18 cellular contexts compared by ENCODE assay signal in genomic region chr7:101996876-101997275, GRCh38.
DNase-seq lines count a peak whose midpoint lies in the region; ATAC-seq and TF ChIP-seq lines count a peak whose summit lies in the region.
"Had no signal": no experiment of that assay in that cellular context is flagged by ENCODE, and none has a peak within 500 bp of the region (broad histone marks: within the 10 kb centered on the region; RNA-seq: fewer than 3 reads in every experiment).

No MANE protein-coding gene starts in this region.

- intact Hi-C loops in MCF 10A (cut with micrococcal nuclease) (no loop called here), breast epithelium (cut with DNase I; ENCODE audit: low total_unique reads) (no loop called here)

- H2BK15ac ChIP-seq in mesenchymal stem cell (ENCODE audit: low read depth, poor library complexity, severe bottlenecking), result no peak overlapping the region

- H3K4me3 ChIP-seq in breast epithelium (no peak overlapping the region), mesenchymal stem cell (ENCODE audit: insufficient read depth in 1 of 2, low read depth in 1 of 2, low read length in 2 of 2) (no peak overlapping the region)
- H3K4me3 ChIP-seq: HAP-1, SJSA1 had no signal

- no peak for TF ChIP-seq CTCF in MCF 10A (IDR thresholded peaks at IDR 0.05; ENCODE audit: unreplicated experiment)
- TF ChIP-seq CTCF in breast epithelium (IDR thresholded peaks at IDR 0.05), result no peak
- no peak for TF ChIP-seq CTCF in WTC11 (IDR thresholded peaks at IDR 0.05)

- no peak overlapping the region for H3K9ac ChIP-seq in mesenchymal stem cell (ENCODE audit: low read length)

- no peak overlapping the region for H2BK12ac ChIP-seq in mesenchymal stem cell (ENCODE audit: low read length in 2 of 2)

- no peaks in the 10 kb centered on the region for H3K36me3 ChIP-seq in breast epithelium
- peaks cover 0 to 15% of the 10 kb centered on the region in 2 experiments for H3K36me3 ChIP-seq in mesenchymal stem cell (ENCODE audit: control insufficient read depth in 1 of 2, insufficient read depth in 2 of 2, low read depth in 1 of 2, low read length in 2 of 2)
- H3K36me3 ChIP-seq: BE2C, HAP-1, SJSA1 had no signal

- H3K27ac Mint-ChIP-seq in MCF 10A (ENCODE audit: low read depth, unreplicated experiment), result peak overlapping the region; percentile 64
- peak overlapping the region; percentile 87 for H3K27ac Mint-ChIP-seq in WTC11
- H3K27ac Mint-ChIP-seq: CD8-positive, alpha-beta memory T cell had no signal

- no TSS peak for BruUV-seq in MCF 10A (replicated peaks; lab: Mats Ljungman, UMichigan)

- POLR2A ChIA-PET in MCF 10A (lab: Yijun Ruan, JAX), result no interaction called here
- POLR2A ChIA-PET in WTC11 (lab: Charles Lee), result no interaction called here

- H3K79me1 ChIP-seq in mesenchymal stem cell (replicated peaks; ENCODE audit: low read length, poor library complexity, severe bottlenecking), result peaks cover 62% of the 10 kb centered on the region

- no peak overlapping the region for H2AK5ac ChIP-seq in mesenchymal stem cell (ENCODE audit: low read length, severe bottlenecking)

- no peaks in the 10 kb centered on the region for H3K27me3 ChIP-seq in breast epithelium
- no peaks in the 10 kb centered on the region for H3K27me3 ChIP-seq in mesenchymal stem cell (ENCODE audit: control insufficient read depth in 1 of 2, insufficient read depth in 1 of 2, low read length in 2 of 2)
- H3K27me3 ChIP-seq: BE2C, SJSA1 had no signal

- H3K36me3 Mint-ChIP-seq in MCF 10A (ENCODE audit: insufficient read depth, unreplicated experiment) (peaks cover 6% of the 10 kb centered on the region), WTC11 (no peaks in the 10 kb centered on the region)

- H3K9me3 Mint-ChIP-seq in MCF 10A (ENCODE audit: unreplicated experiment), result no peaks in the 10 kb centered on the region
- no peaks in the 10 kb centered on the region for H3K9me3 Mint-ChIP-seq in WTC11

- H3K27me3 Mint-ChIP-seq in MCF 10A (ENCODE audit: insufficient read depth, unreplicated experiment) (no peaks in the 10 kb centered on the region), WTC11 (ENCODE audit: low read depth) (no peaks in the 10 kb centered on the region)
- H3K27me3 Mint-ChIP-seq: CD8-positive, alpha-beta memory T cell had no signal

- no peak overlapping the region for H2BK120ac ChIP-seq in mesenchymal stem cell (ENCODE audit: low read depth, low read length)

- H2AFZ ChIP-seq in mesenchymal stem cell (ENCODE audit: low read depth, low read length), result no peak overlapping the region

- no peak for DNase-seq in MCF 10A (ENCODE audit: unreplicated experiment)
- DNase-seq in breast epithelium (ENCODE audit: low spot score in 2 of 2), result no peak
- no peak for DNase-seq in WTC11 (ENCODE audit: low spot score)
- no peak for DNase-seq in mesenchymal stem cell
- no peak for DNase-seq in NCI-H187 (lab: John Stamatoyannopoulos, UW)
- no peak for DNase-seq in activated naive CD4-positive, alpha-beta T cell treated with Interleukin-2 at 50 U/mL for 16 hours
- DNase-seq in NCI-H187 treated with DMSO at 0.1 percent for 48 hours (lab: John Stamatoyannopoulos, UW), result no peak
- DNase-seq: BE2C; CD8-positive, alpha-beta memory T cell; GF-D8; NCI-H1436; NCI-H2081; NCI-H82 had no signal

- H3K14ac ChIP-seq in mesenchymal stem cell (ENCODE audit: low read length in 2 of 2), result no peak overlapping the region

- CTCF ChIA-PET in MCF 10A (lab: Yijun Ruan, JAX) (no interaction called here), WTC11 (lab: Charles Lee) (no interaction called here)

- H3K4me1 ChIP-seq in breast epithelium, result no peaks in the 10 kb centered on the region
- H3K4me1 ChIP-seq in mesenchymal stem cell (ENCODE audit: control insufficient read depth, insufficient read depth, low read depth, low read length), result peaks cover 9% of the 10 kb centered on the region
- H3K4me1 ChIP-seq: HAP-1, SJSA1 had no signal

- no peak for TF ChIP-seq POLR2A in breast epithelium (IDR thresholded peaks at IDR 0.05)

- H3K27ac ChIP-seq in breast epithelium, result no peak overlapping the region
- H3K27ac ChIP-seq in mesenchymal stem cell (ENCODE audit: low read length, poor library complexity, severe bottlenecking), result no peak overlapping the region
- H3K27ac ChIP-seq: 22Rv1, HL-60, SJSA1 had no signal

- 97% methylated on average over 16 of the region's 16 CpGs for WGBS in mesenchymal stem cell

- H3K4ac ChIP-seq in mesenchymal stem cell (ENCODE audit: low read depth in 1 of 2, low read length in 2 of 2), result no peak overlapping the region

- H3K18ac ChIP-seq in mesenchymal stem cell (ENCODE audit: low read depth in 1 of 2, low read length in 2 of 2), result no peak overlapping the region

- H3K4me1 Mint-ChIP-seq in MCF 10A (ENCODE audit: insufficient read depth, unreplicated experiment) (no peaks in the 10 kb centered on the region), WTC11 (peaks cover 63% of the 10 kb centered on the region)

- H3K23ac ChIP-seq in mesenchymal stem cell (ENCODE audit: low read length in 2 of 2), result no peak overlapping the region

- H2BK5ac ChIP-seq in mesenchymal stem cell (ENCODE audit: low read depth, low read length, poor library complexity, severe bottlenecking), result no peak overlapping the region

- no peak overlapping the region for H3K4me3 Mint-ChIP-seq in MCF 10A (ENCODE audit: unreplicated experiment)
- no peak overlapping the region for H3K4me3 Mint-ChIP-seq in WTC11
- H3K4me3 Mint-ChIP-seq: CD8-positive, alpha-beta memory T cell had no signal

- no peak overlapping the region for H4K8ac ChIP-seq in mesenchymal stem cell (ENCODE audit: low read length)

- H3K9me3 ChIP-seq in breast epithelium (no peaks in the 10 kb centered on the region), mesenchymal stem cell (ENCODE audit: control insufficient read depth, low read length) (no peaks in the 10 kb centered on the region)
- H3K9me3 ChIP-seq: BE2C, HAP-1, SJSA1 had no signal

- H3K4me2 ChIP-seq in mesenchymal stem cell (ENCODE audit: low read length, poor library complexity, severe bottlenecking), result no peak overlapping the region

- ATAC-seq in WTC11 (no peak), HG02759 (IDR thresholded peaks at IDR 0.05; ENCODE audit: unreplicated experiment) (no peak)

- peak overlapping the region; percentile 54 for H4K91ac ChIP-seq in mesenchymal stem cell (ENCODE audit: low read length)

TF ChIP-seq in WTC11, 78 proteins besides CTCF, POLR2A, EP300 and RAD21:
- no peak for TF ChIP-seq ATF1 (CRISPR knock-in tag; IDR thresholded peaks at IDR 0.05)
- no peak for TF ChIP-seq CREM (CRISPR knock-in tag; IDR thresholded peaks at IDR 0.05)
- TF ChIP-seq FOXP4 (CRISPR knock-in tag; IDR thresholded peaks at IDR 0.05), result no peak
